23 cellular contexts compared by ENCODE assay signal in genomic region chr17:67162771-67163170, GRCh38.
DNase-seq lines count a peak whose midpoint lies in the region; ATAC-seq, FAIRE-seq and TF ChIP-seq lines count a peak whose summit lies in the region.
"Had no signal": no experiment of that assay in that cellular context is flagged by ENCODE, and none has a peak within 500 bp of the region (broad histone marks: within the 10 kb centered on the region; RNA-seq: fewer than 3 reads in every experiment).

No MANE protein-coding gene starts in this region.

- H3K9ac ChIP-seq in HepG2 (ENCODE audit: insufficient read depth, low read depth, low read length): no peak overlapping the region
- H3K9ac ChIP-seq: BLaER1 had no signal

- H2AFZ ChIP-seq in HepG2 (ENCODE audit: low read length): no peak overlapping the region

- H3K27me3 ChIP-seq in HepG2 (ENCODE audit: control insufficient read depth in 1 of 2, insufficient read depth in 2 of 2, low read length in 2 of 2) (no peaks in the 10 kb centered on the region), right lobe of liver (no peaks in the 10 kb centered on the region)
- H3K27me3 ChIP-seq: BLaER1 had no signal

- H4K20me1 ChIP-seq in HepG2 (ENCODE audit: insufficient read depth, low read length): peaks cover 6% of the 10 kb centered on the region; the same call in 1 of the 2 replicates
- H4K20me1 ChIP-seq: BLaER1 had no signal

- BruUV-seq in HepG2 (replicated peaks; lab: Mats Ljungman, UMichigan): no TSS peak

- H3K36me3 ChIP-seq in HepG2 (replicated peaks in 1 of 2; ENCODE audit: control insufficient read depth in 1 of 2, insufficient read depth in 2 of 2, low read length in 2 of 2): peaks cover 22 to 61% of the 10 kb centered on the region in 2 experiments
- H3K36me3 ChIP-seq in right lobe of liver: peaks cover 0 to 34% (median 3%) of the 10 kb centered on the region in 4 donors

- no peak overlapping the region for H3K4me3 Mint-ChIP-seq in effector memory CD8-positive, alpha-beta T cell
- H3K4me3 Mint-ChIP-seq in memory B cell (no peak overlapping the region), natural killer cell (no peak overlapping the region)
- H3K4me3 Mint-ChIP-seq: B cell; CD4-positive, CD25-positive, alpha-beta regulatory T cell; HFFc6 had no signal

- no peaks in the 10 kb centered on the region for H3K9me3 ChIP-seq in HepG2 (ENCODE audit: low read length)
- no peaks in the 10 kb centered on the region for H3K9me3 ChIP-seq in right lobe of liver
- H3K9me3 ChIP-seq: BLaER1, HAP-1 had no signal

- TF ChIP-seq EP300 in HepG2 (IDR thresholded peaks at IDR 0.05; ENCODE audit: low read depth in 2 of 2, low read length in 2 of 2): no peak
- TF ChIP-seq EP300 in HepG2 (CRISPR knock-in tag; IDR thresholded peaks at IDR 0.05; ENCODE audit: borderline replicate concordance): no peak

- H3K36me3 Mint-ChIP-seq in effector memory CD8-positive, alpha-beta T cell (ENCODE audit: insufficient read depth): peaks cover 67% of the 10 kb centered on the region
- peaks cover 32% of the 10 kb centered on the region for H3K36me3 Mint-ChIP-seq in memory B cell
- peaks cover 23% of the 10 kb centered on the region for H3K36me3 Mint-ChIP-seq in natural killer cell

- CTCF ChIA-PET in HepG2 (lab: Yijun Ruan, JAX; ENCODE audit: low intra/inter-chr PET ratio, low total read pairs): no interaction called here

- no peaks in the 10 kb centered on the region for H3K27me3 Mint-ChIP-seq in effector memory CD8-positive, alpha-beta T cell
- H3K27me3 Mint-ChIP-seq in memory B cell (no peaks in the 10 kb centered on the region), natural killer cell (ENCODE audit: low read depth in 2 of 2) (no peaks in the 10 kb centered on the region)
- H3K27me3 Mint-ChIP-seq: B cell; CD4-positive, CD25-positive, alpha-beta regulatory T cell had no signal

- ATAC-seq in HepG2: peak; percentile 48
- no peak for ATAC-seq in right lobe of liver
- ATAC-seq in effector memory CD8-positive, alpha-beta T cell (replicated peaks): no peak
- no peak for ATAC-seq in memory B cell (ENCODE audit: low read depth)
- ATAC-seq in natural killer cell: peak in 1 of 3 donors; percentile 64
- ATAC-seq: GM12878 had no signal

- POLR2A ChIA-PET in HepG2 (lab: Yijun Ruan, JAX): no interaction called here

- peaks cover 8 to 16% of the 10 kb centered on the region in 2 donors for H3K4me1 Mint-ChIP-seq in effector memory CD8-positive, alpha-beta T cell (ENCODE audit: low read depth in 2 of 2)
- H3K4me1 Mint-ChIP-seq in memory B cell: no peaks in the 10 kb centered on the region
- H3K4me1 Mint-ChIP-seq in natural killer cell: peaks cover 16 to 20% of the 10 kb centered on the region in 2 donors
- H3K4me1 Mint-ChIP-seq: B cell had no signal

- no peaks in the 10 kb centered on the region for H3K4me1 ChIP-seq in HepG2 (ENCODE audit: insufficient read depth, low read length)
- H3K4me1 ChIP-seq in right lobe of liver: no peaks in the 10 kb centered on the region
- H3K4me1 ChIP-seq: BLaER1, HAP-1 had no signal

- no peak for TF ChIP-seq POLR2A in HepG2 (IDR thresholded peaks at IDR 0.05; ENCODE audit: insufficient read depth in 1 of 2, low read depth in 2 of 2, low read length in 2 of 2)
- no peak for TF ChIP-seq POLR2A in right lobe of liver (IDR thresholded peaks at IDR 0.05)

- in situ Hi-C loops in HepG2 (cut with HindIII; ENCODE audit: extremely low pct_ligation_motif_present, low pct_unique_long_range_greater_than_20kb): no loop called here

- no peak for TF ChIP-seq RAD21 in HepG2 (CRISPR knock-in tag; IDR thresholded peaks at IDR 0.05)

- peak overlapping the region; percentile 31 to 68 for H3K27ac Mint-ChIP-seq in effector memory CD8-positive, alpha-beta T cell
- H3K27ac Mint-ChIP-seq in memory B cell (peak overlapping the region; percentile 47), natural killer cell (peak overlapping the region; percentile 40 to 63)
- H3K27ac Mint-ChIP-seq: B cell, HFFc6 had no signal

- DNase-seq in HepG2 (ENCODE audit: low spot score): no peak
- DNase-seq in right lobe of liver: no peak
- no peak for DNase-seq in effector memory CD8-positive, alpha-beta T cell
- DNase-seq in memory B cell (ENCODE audit: low spot score in 2 of 2): no peak
- DNase-seq in natural killer cell: no peak
- no peak for DNase-seq in activated naive CD4-positive, alpha-beta T cell (lab: John Stamatoyannopoulos, UW)
- no peak for DNase-seq in activated CD4-positive, CD25-positive, alpha-beta regulatory T cell (lab: John Stamatoyannopoulos, UW)
- no peak for DNase-seq in GDM1 (lab: John Stamatoyannopoulos, UW)
- DNase-seq: Calu3; CD4-positive, CD25-positive, alpha-beta regulatory T cell; COR-L47; DMS53; DMS79 treated with DMSO at 0.1 percent for 48 hours; GOT3; HFFc6 had no signal

- H3K27ac ChIP-seq in HepG2 (ENCODE audit: extremely low read length, insufficient read depth, low read length) (no peak overlapping the region), right lobe of liver (no peak overlapping the region)
- H3K27ac ChIP-seq: 22Rv1, BLaER1, C4-2B had no signal

- intact Hi-C loops in HepG2 (cut with micrococcal nuclease; ENCODE audit: unreplicated experiment) (no loop called here), right lobe of liver (cut with DNase I) (no loop called here), natural killer cell (cut with micrococcal nuclease) (no loop called here)

- no peak overlapping the region for H3K4me3 ChIP-seq in HepG2 (replicated peaks in 1 of 3; ENCODE audit: insufficient read depth in 1 of 3, low read depth in 2 of 3, low read length in 3 of 3)
- no peak overlapping the region for H3K4me3 ChIP-seq in right lobe of liver
- H3K4me3 ChIP-seq: BLaER1, GM12878, HAP-1 had no signal

- no peak overlapping the region for H3K4me2 ChIP-seq in HepG2 (ENCODE audit: low read depth, low read length)
- H3K4me2 ChIP-seq: BLaER1 had no signal

- H3K9me3 Mint-ChIP-seq in effector memory CD8-positive, alpha-beta T cell: peaks cover 0 to under 1% of the 10 kb centered on the region in 2 donors
- no peaks in the 10 kb centered on the region for H3K9me3 Mint-ChIP-seq in memory B cell
- H3K9me3 Mint-ChIP-seq in natural killer cell: no peaks in the 10 kb centered on the region
- H3K9me3 Mint-ChIP-seq: CD4-positive, CD25-positive, alpha-beta regulatory T cell; HFFc6 had no signal

- H3K79me2 ChIP-seq in HepG2 (ENCODE audit: insufficient read depth, low read length): no peaks in the 10 kb centered on the region

- TF ChIP-seq CTCF in HepG2 (CRISPR knock-in tag; IDR thresholded peaks at IDR 0.05) (no peak), right lobe of liver (IDR thresholded peaks at IDR 0.05) (no peak), natural killer cell (IDR thresholded peaks at IDR 0.05) (no peak)

- no peak for FAIRE-seq in HepG2 (lab: Jason Lieb, UNC)
- FAIRE-seq: A204.1, GM12878, H54 had no signal

TF ChIP-seq in HepG2, 621 proteins besides CTCF, POLR2A, EP300 and RAD21:
- no peak for TF ChIP-seq SP2 (CRISPR knock-in tag; IDR thresholded peaks at IDR 0.05)
- TF ChIP-seq ARHGAP35 (CRISPR knock-in tag; IDR thresholded peaks at IDR 0.05; ENCODE audit: borderline replicate concordance): no peak
- TF ChIP-seq MTA1 (CRISPR knock-in tag; IDR thresholded peaks at IDR 0.05; ENCODE audit: borderline replicate concordance): no peak
- TF ChIP-seq ZNF121 (CRISPR knock-in tag; IDR thresholded peaks at IDR 0.05): no peak
- TF ChIP-seq HIVEP1 (CRISPR knock-in tag; IDR thresholded peaks at IDR 0.05): no peak
- TF ChIP-seq FOXP4 (CRISPR knock-in tag; IDR thresholded peaks at IDR 0.05): no peak
- TF ChIP-seq CREB1 (IDR thresholded peaks at IDR 0.05): no peak
- no peak for TF ChIP-seq CREB1 (CRISPR knock-in tag; IDR thresholded peaks at IDR 0.05)
- TF ChIP-seq ZNF776 (CRISPR knock-in tag; IDR thresholded peaks at IDR 0.05): no peak
- no peak for TF ChIP-seq PLRG1 (conservative IDR thresholded peaks at IDR 0.05)
- no peak for TF ChIP-seq KLF6 (CRISPR knock-in tag; IDR thresholded peaks at IDR 0.05)
- TF ChIP-seq ZFX (CRISPR knock-in tag; IDR thresholded peaks at IDR 0.05; ENCODE audit: low read depth): no peak
- TF ChIP-seq HNRNPL (IDR thresholded peaks at IDR 0.05; ENCODE audit: low read depth, low read length): no peak
- TF ChIP-seq ZNF790 (CRISPR knock-in tag; IDR thresholded peaks at IDR 0.05; ENCODE audit: borderline replicate concordance): no peak
- no peak for TF ChIP-seq ZNF264 (CRISPR knock-in tag; IDR thresholded peaks at IDR 0.05)
- TF ChIP-seq JDP2 (CRISPR knock-in tag; IDR thresholded peaks at IDR 0.05; ENCODE audit: borderline replicate concordance): no peak
- TF ChIP-seq CHD4 (IDR thresholded peaks at IDR 0.05; ENCODE audit: borderline replicate concordance, low read length): no peak
- TF ChIP-seq PHF5A (CRISPR knock-in tag; IDR thresholded peaks at IDR 0.05; ENCODE audit: low read depth, unreplicated experiment): no peak
- no peak for TF ChIP-seq ZNF652 (CRISPR knock-in tag; IDR thresholded peaks at IDR 0.05; ENCODE audit: borderline replicate concordance, low read depth)
- TF ChIP-seq NPAS2 (CRISPR knock-in tag; IDR thresholded peaks at IDR 0.05; ENCODE audit: borderline replicate concordance): no peak
- TF ChIP-seq ZNF777 (CRISPR knock-in tag; IDR thresholded peaks at IDR 0.05): no peak
